ENCODE assay signal across 13 cellular contexts in the genomic region with DNA sequence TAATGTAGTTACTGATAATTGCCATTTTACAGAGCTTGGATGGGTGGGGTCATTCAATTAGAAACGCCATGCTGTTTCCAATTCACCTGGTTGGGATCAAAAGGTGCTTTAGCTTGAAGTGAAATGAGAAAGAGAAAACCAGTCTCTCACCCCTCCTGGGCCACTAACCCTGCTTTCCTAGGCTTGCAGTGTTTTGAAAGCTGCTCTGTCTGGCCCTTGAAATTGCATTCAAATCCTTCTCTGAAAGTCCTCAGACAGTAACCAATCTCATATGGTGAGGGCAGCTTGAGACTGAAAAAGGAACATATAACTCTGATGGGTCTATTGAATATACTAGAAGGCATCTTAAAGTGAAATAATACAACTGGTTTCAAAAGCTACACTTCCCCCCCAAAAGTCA.
A peak's percentile ranks its signal among the peaks of the same experiment; 100 is the strongest.
DNase-seq lines count a peak whose midpoint lies in the region; ATAC-seq and TF ChIP-seq lines count a peak whose summit lies in the region.
"Had no signal": no experiment of that assay in that cellular context is flagged by ENCODE, and none has a peak within 500 bp of the region (broad histone marks: within the 10 kb centered on the region; RNA-seq: fewer than 3 reads in every experiment).

No MANE protein-coding gene starts in this region.

- no peaks in the 10 kb centered on the region; the same call in 1 of the 2 replicates for H3K27me3 ChIP-seq in SJCRH30
- H3K27me3 ChIP-seq: ovary had no signal

- peak; percentile 25 for DNase-seq in DMS153 treated with DMSO at 0.1 percent for 48 hours (lab: John Stamatoyannopoulos, UW; ENCODE audit: unreplicated experiment)
- DNase-seq in SJCRH30, result no peak
- DNase-seq in Kasumi-1 (lab: John Stamatoyannopoulos, UW), result no peak
- DNase-seq in G401 (ENCODE audit: low spot score), result no peak
- DNase-seq in hypothalamus (lab: John Stamatoyannopoulos, UW), result no peak
- DNase-seq: activated CD8-positive, alpha-beta memory T cell treated with anti-CD3 and anti-CD28 coated beads for 24 hours; activated naive CD8-positive, alpha-beta T cell treated with anti-CD3 and anti-CD28 coated beads, Interleukin-2, amount 50 U/mL, for 24 hours; lower lobe of right lung; ovary; stimulated activated naive CD8-positive, alpha-beta T cell treated with anti-CD3 and anti-CD28 coated beads, Interleukin-15, Interleukin-2, amounts not matched to agents 100 U/mL and 50 U/mL, for 24 hours had no signal

- ATAC-seq in GM19455 (IDR thresholded peaks at IDR 0.05; ENCODE audit: unreplicated experiment) (peak; percentile 59), HG02884 (IDR thresholded peaks at IDR 0.05; ENCODE audit: unreplicated experiment) (peak; percentile 31), SK-N-SH treated with all-trans-retinoic acid at 6 μM for 48 hours (no peak)
- ATAC-seq: activated naive CD8-positive, alpha-beta T cell treated with anti-CD3 and anti-CD28 coated beads, Interleukin-2, amount 50 U/mL, for 24 hours; lower lobe of right lung; stimulated activated naive CD8-positive, alpha-beta T cell treated with anti-CD3 and anti-CD28 coated beads, Interleukin-15, Interleukin-2, amounts not matched to agents 100 U/mL and 50 U/mL, for 24 hours had no signal

- peaks cover 24% of the 10 kb centered on the region for H3K4me1 ChIP-seq in SJCRH30

- H3K9me3 ChIP-seq in SJCRH30 (replicated peaks), result no peaks in the 10 kb centered on the region
- H3K9me3 ChIP-seq: lower lobe of right lung, ovary had no signal

- in situ Hi-C loops in G401 (cut with HindIII; ENCODE audit: low sequenced_read_pairs), result no loop called here

- H3K27ac ChIP-seq in SJCRH30, result peak overlapping the region; percentile 46
- H3K27ac ChIP-seq: lower lobe of right lung, ovary had no signal

- no peak overlapping the region for H3K4me3 ChIP-seq in SJCRH30
- H3K4me3 ChIP-seq: lower lobe of right lung, ovary had no signal

- no peaks in the 10 kb centered on the region for H3K36me3 ChIP-seq in SJCRH30
- H3K36me3 ChIP-seq: lower lobe of right lung, ovary had no signal

TF ChIP-seq in SK-N-SH treated with all-trans-retinoic acid at 6 μM for 48 hours, 23 proteins besides CTCF, POLR2A, EP300 and RAD21:
- no peak for TF ChIP-seq OSR1 (CRISPR knock-in tag; IDR thresholded peaks at IDR 0.05)
- TF ChIP-seq, protein P1, sequence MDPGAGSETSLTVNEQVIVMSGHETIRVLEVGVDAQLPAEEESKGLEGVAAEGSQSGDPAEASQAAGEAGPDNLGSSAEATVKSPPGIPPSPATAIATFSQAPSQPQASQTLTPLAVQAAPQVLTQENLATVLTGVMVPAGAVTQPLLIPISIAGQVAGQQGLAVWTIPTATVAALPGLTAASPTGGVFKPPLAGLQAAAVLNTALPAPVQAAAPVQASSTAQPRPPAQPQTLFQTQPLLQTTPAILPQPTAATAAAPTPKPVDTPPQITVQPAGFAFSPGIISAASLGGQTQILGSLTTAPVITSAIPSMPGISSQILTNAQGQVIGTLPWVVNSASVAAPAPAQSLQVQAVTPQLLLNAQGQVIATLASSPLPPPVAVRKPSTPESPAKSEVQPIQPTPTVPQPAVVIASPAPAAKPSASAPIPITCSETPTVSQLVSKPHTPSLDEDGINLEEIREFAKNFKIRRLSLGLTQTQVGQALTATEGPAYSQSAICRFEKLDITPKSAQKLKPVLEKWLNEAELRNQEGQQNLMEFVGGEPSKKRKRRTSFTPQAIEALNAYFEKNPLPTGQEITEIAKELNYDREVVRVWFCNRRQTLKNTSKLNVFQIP (CRISPR knock-in tag; IDR thresholded peaks at IDR 0.05; ENCODE audit: borderline replicate concordance, low read depth), result no peak
- TF ChIP-seq, protein P2, sequence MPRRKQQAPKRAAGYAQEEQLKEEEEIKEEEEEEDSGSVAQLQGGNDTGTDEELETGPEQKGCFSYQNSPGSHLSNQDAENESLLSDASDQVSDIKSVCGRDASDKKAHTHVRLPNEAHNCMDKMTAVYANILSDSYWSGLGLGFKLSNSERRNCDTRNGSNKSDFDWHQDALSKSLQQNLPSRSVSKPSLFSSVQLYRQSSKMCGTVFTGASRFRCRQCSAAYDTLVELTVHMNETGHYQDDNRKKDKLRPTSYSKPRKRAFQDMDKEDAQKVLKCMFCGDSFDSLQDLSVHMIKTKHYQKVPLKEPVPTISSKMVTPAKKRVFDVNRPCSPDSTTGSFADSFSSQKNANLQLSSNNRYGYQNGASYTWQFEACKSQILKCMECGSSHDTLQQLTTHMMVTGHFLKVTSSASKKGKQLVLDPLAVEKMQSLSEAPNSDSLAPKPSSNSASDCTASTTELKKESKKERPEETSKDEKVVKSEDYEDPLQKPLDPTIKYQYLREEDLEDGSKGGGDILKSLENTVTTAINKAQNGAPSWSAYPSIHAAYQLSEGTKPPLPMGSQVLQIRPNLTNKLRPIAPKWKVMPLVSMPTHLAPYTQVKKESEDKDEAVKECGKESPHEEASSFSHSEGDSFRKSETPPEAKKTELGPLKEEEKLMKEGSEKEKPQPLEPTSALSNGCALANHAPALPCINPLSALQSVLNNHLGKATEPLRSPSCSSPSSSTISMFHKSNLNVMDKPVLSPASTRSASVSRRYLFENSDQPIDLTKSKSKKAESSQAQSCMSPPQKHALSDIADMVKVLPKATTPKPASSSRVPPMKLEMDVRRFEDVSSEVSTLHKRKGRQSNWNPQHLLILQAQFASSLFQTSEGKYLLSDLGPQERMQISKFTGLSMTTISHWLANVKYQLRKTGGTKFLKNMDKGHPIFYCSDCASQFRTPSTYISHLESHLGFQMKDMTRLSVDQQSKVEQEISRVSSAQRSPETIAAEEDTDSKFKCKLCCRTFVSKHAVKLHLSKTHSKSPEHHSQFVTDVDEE (CRISPR knock-in tag; IDR thresholded peaks at IDR 0.05), result no peak
- TF ChIP-seq ZFP30 (CRISPR knock-in tag; IDR thresholded peaks at IDR 0.05), result no peak
- no peak for TF ChIP-seq BACH2 (CRISPR knock-in tag; IDR thresholded peaks at IDR 0.05; ENCODE audit: borderline replicate concordance)
- no peak for TF ChIP-seq ESRRG (CRISPR knock-in tag; IDR thresholded peaks at IDR 0.05)
- no peak for TF ChIP-seq PPARA (CRISPR knock-in tag; IDR thresholded peaks at IDR 0.05; ENCODE audit: borderline replicate concordance)
- TF ChIP-seq TCF4 (CRISPR knock-in tag; IDR thresholded peaks at IDR 0.05; ENCODE audit: borderline replicate concordance), result no peak
- TF ChIP-seq, protein P3, sequence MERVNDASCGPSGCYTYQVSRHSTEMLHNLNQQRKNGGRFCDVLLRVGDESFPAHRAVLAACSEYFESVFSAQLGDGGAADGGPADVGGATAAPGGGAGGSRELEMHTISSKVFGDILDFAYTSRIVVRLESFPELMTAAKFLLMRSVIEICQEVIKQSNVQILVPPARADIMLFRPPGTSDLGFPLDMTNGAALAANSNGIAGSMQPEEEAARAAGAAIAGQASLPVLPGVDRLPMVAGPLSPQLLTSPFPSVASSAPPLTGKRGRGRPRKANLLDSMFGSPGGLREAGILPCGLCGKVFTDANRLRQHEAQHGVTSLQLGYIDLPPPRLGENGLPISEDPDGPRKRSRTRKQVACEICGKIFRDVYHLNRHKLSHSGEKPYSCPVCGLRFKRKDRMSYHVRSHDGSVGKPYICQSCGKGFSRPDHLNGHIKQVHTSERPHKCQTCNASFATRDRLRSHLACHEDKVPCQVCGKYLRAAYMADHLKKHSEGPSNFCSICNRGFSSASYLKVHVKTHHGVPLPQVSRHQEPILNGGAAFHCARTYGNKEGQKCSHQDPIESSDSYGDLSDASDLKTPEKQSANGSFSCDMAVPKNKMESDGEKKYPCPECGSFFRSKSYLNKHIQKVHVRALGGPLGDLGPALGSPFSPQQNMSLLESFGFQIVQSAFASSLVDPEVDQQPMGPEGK (CRISPR knock-in tag; IDR thresholded peaks at IDR 0.05; ENCODE audit: borderline replicate concordance), result no peak
- TF ChIP-seq ZNF70 (CRISPR knock-in tag; IDR thresholded peaks at IDR 0.05), result no peak
- no peak for TF ChIP-seq ZNF8 (CRISPR knock-in tag; IDR thresholded peaks at IDR 0.05)
- TF ChIP-seq ZC3H10 (CRISPR knock-in tag; IDR thresholded peaks at IDR 0.05), result no peak
- TF ChIP-seq ZFP3 (CRISPR knock-in tag; IDR thresholded peaks at IDR 0.05), result no peak
- TF ChIP-seq SNAI2 (CRISPR knock-in tag; IDR thresholded peaks at IDR 0.05), result no peak
- TF ChIP-seq, protein P4, sequence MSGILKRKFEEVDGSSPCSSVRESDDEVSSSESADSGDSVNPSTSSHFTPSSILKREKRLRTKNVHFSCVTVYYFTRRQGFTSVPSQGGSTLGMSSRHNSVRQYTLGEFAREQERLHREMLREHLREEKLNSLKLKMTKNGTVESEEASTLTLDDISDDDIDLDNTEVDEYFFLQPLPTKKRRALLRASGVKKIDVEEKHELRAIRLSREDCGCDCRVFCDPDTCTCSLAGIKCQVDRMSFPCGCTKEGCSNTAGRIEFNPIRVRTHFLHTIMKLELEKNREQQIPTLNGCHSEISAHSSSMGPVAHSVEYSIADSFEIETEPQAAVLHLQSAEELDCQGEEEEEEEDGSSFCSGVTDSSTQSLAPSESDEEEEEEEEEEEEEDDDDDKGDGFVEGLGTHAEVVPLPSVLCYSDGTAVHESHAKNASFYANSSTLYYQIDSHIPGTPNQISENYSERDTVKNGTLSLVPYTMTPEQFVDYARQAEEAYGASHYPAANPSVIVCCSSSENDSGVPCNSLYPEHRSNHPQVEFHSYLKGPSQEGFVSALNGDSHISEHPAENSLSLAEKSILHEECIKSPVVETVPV (CRISPR knock-in tag; IDR thresholded peaks at IDR 0.05), result no peak
- no peak for TF ChIP-seq RARB (CRISPR knock-in tag; IDR thresholded peaks at IDR 0.05)
- no peak for TF ChIP-seq ISL1 (CRISPR knock-in tag; IDR thresholded peaks at IDR 0.05)
- TF ChIP-seq ARNTL (CRISPR knock-in tag; IDR thresholded peaks at IDR 0.05; ENCODE audit: borderline replicate concordance, low read depth), result no peak
- TF ChIP-seq, protein P5, sequence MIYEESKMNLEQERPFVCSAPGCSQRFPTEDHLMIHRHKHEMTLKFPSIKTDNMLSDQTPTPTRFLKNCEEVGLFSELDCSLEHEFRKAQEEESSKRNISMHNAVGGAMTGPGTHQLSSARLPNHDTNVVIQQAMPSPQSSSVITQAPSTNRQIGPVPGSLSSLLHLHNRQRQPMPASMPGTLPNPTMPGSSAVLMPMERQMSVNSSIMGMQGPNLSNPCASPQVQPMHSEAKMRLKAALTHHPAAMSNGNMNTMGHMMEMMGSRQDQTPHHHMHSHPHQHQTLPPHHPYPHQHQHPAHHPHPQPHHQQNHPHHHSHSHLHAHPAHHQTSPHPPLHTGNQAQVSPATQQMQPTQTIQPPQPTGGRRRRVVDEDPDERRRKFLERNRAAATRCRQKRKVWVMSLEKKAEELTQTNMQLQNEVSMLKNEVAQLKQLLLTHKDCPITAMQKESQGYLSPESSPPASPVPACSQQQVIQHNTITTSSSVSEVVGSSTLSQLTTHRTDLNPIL (CRISPR knock-in tag; IDR thresholded peaks at IDR 0.05; ENCODE audit: low read depth), result no peak
